ENCODE assay signal across 8 cellular contexts in genomic region chr4:71229477-71230257, GRCh38.
DNase-seq lines count a peak whose midpoint lies in the region; ATAC-seq and TF ChIP-seq lines count a peak whose summit lies in the region.

No MANE protein-coding gene starts in this region.

- no peak overlapping the region for H3K27ac ChIP-seq in lower lobe of right lung

- peak; percentile 68 for TF ChIP-seq CTCF in lower lobe of right lung (IDR thresholded peaks at IDR 0.05)

- no peaks in the 10 kb centered on the region for H3K36me3 ChIP-seq in lower lobe of right lung

- intact Hi-C loops in lower lobe of right lung (cut with DNase I), result no loop called here

- H3K4me1 ChIP-seq in lower lobe of right lung, result peaks cover 26% of the 10 kb centered on the region

- DNase-seq in COLO829 (ENCODE audit: low spot score) (peak; percentile 88), NCI-H524 treated with DMSO at 0.1 percent for 48 hours (lab: John Stamatoyannopoulos, UW) (peak; percentile 3), dedifferentiated amniotic fluid mesenchymal stem cell (ENCODE audit: extremely low spot score) (peak; percentile 71), lower lobe of right lung (no peak), NCI-H128 (lab: John Stamatoyannopoulos, UW; ENCODE audit: unreplicated experiment) (no peak), T1000 (lab: John Stamatoyannopoulos, UW) (no peak)

- ATAC-seq in GM21367 (IDR thresholded peaks at IDR 0.05; ENCODE audit: unreplicated experiment) (peak; percentile 52), lower lobe of right lung (peak; percentile 57 to 61), HG02571 (IDR thresholded peaks at IDR 0.05; ENCODE audit: unreplicated experiment) (no peak)

- H3K27me3 ChIP-seq in lower lobe of right lung (ENCODE audit: low read depth), result no peaks in the 10 kb centered on the region

- H3K4me3 ChIP-seq in lower lobe of right lung, result no peak overlapping the region

- H3K9me3 ChIP-seq in lower lobe of right lung, result no peaks in the 10 kb centered on the region

Comparison
In these comparisons a context has a peak if more than half of its experiments do, and no peak if none do; other contexts are left out.
1. DNase-seq: peak in COLO829 (single experiment), NCI-H524 treated with DMSO at 0.1 percent for 48 hours (single experiment) and dedifferentiated amniotic fluid mesenchymal stem cell (single experiment); none in lower lobe of right lung (single experiment), NCI-H128 (single experiment) and T1000 (single experiment).